ENCODE assay signal across 15 cellular contexts in genomic region chr11:93059074-93059957, GRCh38.
DNase-seq lines count a peak whose midpoint lies in the region; ATAC-seq and TF ChIP-seq lines count a peak whose summit lies in the region.
"Had no signal": no experiment of that assay in that cellular context is flagged by ENCODE, and none has a peak within 500 bp of the region (broad histone marks: within the 10 kb centered on the region; RNA-seq: fewer than 3 reads in every experiment).

No MANE protein-coding gene starts in this region.

- no peaks in the 10 kb centered on the region for H3K9me3 ChIP-seq in fibroblast of lung (ENCODE audit: control insufficient read depth, insufficient read depth, low read depth, low read length)
- H3K9me3 ChIP-seq: gastroesophageal sphincter had no signal

- peak overlapping the region; percentile 9 for H3K4me2 ChIP-seq in fibroblast of lung (ENCODE audit: extremely low read depth, insufficient read depth, low read length)

- no peak overlapping the region for H3K27ac ChIP-seq in fibroblast of lung (ENCODE audit: insufficient read depth, low read length)
- H3K27ac ChIP-seq: gastroesophageal sphincter had no signal

- TF ChIP-seq CTCF in fibroblast of lung (conservative IDR thresholded peaks at IDR 0.05 in 1 of 2, IDR thresholded peaks at IDR 0.05 in 1 of 2; ENCODE audit: low read depth in 1 of 2, low read length in 2 of 2), result no peak

- no peak overlapping the region for H3K4me3 ChIP-seq in fibroblast of lung (replicated peaks in 1 of 4; ENCODE audit: control extremely low read depth in 1 of 4, insufficient read depth in 1 of 4, low read depth in 3 of 4, low read length in 4 of 4)
- H3K4me3 ChIP-seq: gastroesophageal sphincter had no signal

- H3K79me2 ChIP-seq in fibroblast of lung (ENCODE audit: control insufficient read depth, insufficient read depth, low read length), result no peaks in the 10 kb centered on the region

- no peaks in the 10 kb centered on the region for H4K20me1 ChIP-seq in fibroblast of lung (ENCODE audit: control insufficient read depth, extremely low read depth, insufficient read depth, low read length)

- no peaks in the 10 kb centered on the region for H3K27me3 ChIP-seq in fibroblast of lung (ENCODE audit: control insufficient read depth, insufficient read depth, low read length)
- H3K27me3 ChIP-seq: gastroesophageal sphincter had no signal

- H3K4me1 ChIP-seq in fibroblast of lung (ENCODE audit: control insufficient read depth, extremely low read depth, insufficient read depth, low read length), result peaks cover 6% of the 10 kb centered on the region
- H3K4me1 ChIP-seq: gastroesophageal sphincter had no signal

- no peak overlapping the region for H2AFZ ChIP-seq in fibroblast of lung (ENCODE audit: low read length)

- no peaks in the 10 kb centered on the region for H3K36me3 ChIP-seq in fibroblast of lung (ENCODE audit: control insufficient read depth, insufficient read depth, low read length)
- H3K36me3 ChIP-seq: gastroesophageal sphincter had no signal

- ATAC-seq in HG03097 (IDR thresholded peaks at IDR 0.05; ENCODE audit: low FRiP score, unreplicated experiment), result no peak
- ATAC-seq: gastroesophageal sphincter, Right ventricle myocardium inferior, WTC11 had no signal

- H3K9ac ChIP-seq in fibroblast of lung (ENCODE audit: insufficient read depth, low read length), result no peak overlapping the region

- DNase-seq in NCI-H1417 (lab: John Stamatoyannopoulos, UW), result peak in 2 of 3 experiments; percentile 51 to 73
- no peak for DNase-seq in NCI-H1417 treated with DMSO at 0.1 percent for 48 hours (lab: John Stamatoyannopoulos, UW)
- DNase-seq in NCI-H69 (lab: John Stamatoyannopoulos, UW), result peak; percentile 80
- peak; percentile 76 to 87 for DNase-seq in fibroblast of lung (ENCODE audit: low read depth in 2 of 2)
- DNase-seq in smooth muscle cell of the brain vasculature (ENCODE audit: low read depth, low spot score), result peak; percentile 83
- no peak for DNase-seq in occipital lobe (lab: John Stamatoyannopoulos, UW)
- no peak for DNase-seq in AG08395 (ENCODE audit: low spot score)
- DNase-seq: activated T-cell treated with anti-CD3 and anti-CD28 coated beads, Interleukin-2, amount 50 U/mL, for 48 hours; central memory CD4-positive, alpha-beta T cell; GF-D8; stimulated activated CD4-positive, alpha-beta T cell treated with anti-CD3 and anti-CD28 coated beads, Interleukin-4, amount 100 ng/mL, for 24 hours had no signal

Comparison
In these comparisons a context has a peak if more than half of its experiments do, and no peak if none do; other contexts are left out.
1. DNase-seq: peak in NCI-H1417 (2 of 3), NCI-H69 (single experiment), fibroblast of lung (2 of 2) and smooth muscle cell of the brain vasculature (single experiment); none in NCI-H1417 treated with DMSO at 0.1 percent for 48 hours (single experiment), occipital lobe (single experiment) and AG08395 (single experiment).